ENCODE assay signal across 24 cellular contexts in the genomic region with DNA sequence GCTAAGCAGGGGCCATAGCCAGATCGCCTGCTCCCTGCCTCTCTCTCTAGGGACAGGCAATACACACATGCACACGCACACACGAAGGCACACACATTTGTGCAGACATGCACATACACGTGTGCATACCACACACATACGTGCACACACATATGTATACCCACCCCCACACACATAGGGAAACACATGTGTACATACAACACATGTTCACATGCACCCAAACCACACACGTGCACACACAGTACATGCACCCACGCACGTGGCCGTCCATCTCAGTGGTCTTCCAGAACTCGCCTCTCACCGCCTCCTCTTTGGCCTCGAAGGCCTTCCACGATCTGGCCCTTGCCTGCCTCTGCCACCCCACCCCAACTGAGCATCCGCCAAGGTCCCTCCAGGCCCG. TPM values are rescaled to one million over a fixed set of nuclear protein-coding genes. Genes with fewer than 3 reads are reported as not detected.
A peak's percentile ranks its signal among the peaks of the same experiment; 100 is the strongest.
DNase-seq lines count a peak whose midpoint lies in the region; ATAC-seq, FAIRE-seq and TF ChIP-seq lines count a peak whose summit lies in the region.
"Had no signal": no experiment of that assay in that cellular context is flagged by ENCODE, and none has a peak within 500 bp of the region (broad histone marks: within the 10 kb centered on the region; RNA-seq: fewer than 3 reads in every experiment).

No MANE protein-coding gene starts in this region.

- no peak for DNase-seq in activated naive CD4-positive, alpha-beta T cell treated with anti-CD3 and anti-CD28 coated beads, Interleukin-2, amount 10 ng/mL, durations not matched to agents 7 days and 5 days
- DNase-seq in activated naive CD4-positive, alpha-beta T cell treated with anti-CD3 and anti-CD28 coated beads, Interleukin-2, amount 50 U/mL, for 16 hours: no peak
- DNase-seq in GM12891 (ENCODE audit: insufficient read length, low spot score) (no peak), Kasumi-1 (lab: John Stamatoyannopoulos, UW) (no peak), cerebellar nuclear complex (lab: John Stamatoyannopoulos, UW) (no peak)
- DNase-seq in stimulated activated effector memory CD8-positive, alpha-beta T cell treated with anti-CD3 and anti-CD28 coated beads, Interleukin-12 subunit alpha, Interleukin-12 subunit beta, amount 100 ng/mL, for 72 hours (ENCODE audit: low spot score in 2 of 2): no peak
- no peak for DNase-seq in stimulated activated CD4-positive, alpha-beta T cell treated with anti-CD3 and anti-CD28 coated beads, Interleukin-12 subunit alpha, Interleukin-12 subunit beta, amount 100 ng/mL, for 4 hours
- DNase-seq: CD8-positive, alpha-beta T cell; DMS79; EL; GDM1; GOT3; NCI-H1092; NCI-H1417 treated with DMSO at 0.1 percent for 48 hours; NCI-H2081; NCI-H2227 treated with DMSO at 0.1 percent for 48 hours; NCI-H526 treated with DMSO at 0.1 percent for 48 hours; OCI-M1; Peyer's patch; SIG-M5 had no signal

- H3K4me3 Mint-ChIP-seq in activated naive CD4-positive, alpha-beta T cell treated with anti-CD3 and anti-CD28 coated beads, Interleukin-2, amount 10 ng/mL, durations not matched to agents 7 days and 5 days: no peak overlapping the region
- peak overlapping the region in 1 of 5 experiments; percentile 28 for H3K4me3 Mint-ChIP-seq in brain
- H3K4me3 Mint-ChIP-seq in stimulated activated effector memory CD8-positive, alpha-beta T cell treated with anti-CD3 and anti-CD28 coated beads, Interleukin-12 subunit alpha, Interleukin-12 subunit beta, amount 100 ng/mL, for 72 hours: no peak overlapping the region
- H3K4me3 Mint-ChIP-seq: CD8-positive, alpha-beta T cell; IgD-negative memory B cell had no signal

- TF ChIP-seq CTCF in brain (conservative IDR thresholded peaks at IDR 0.05): no peak

- peak overlapping the region; percentile 20 for H3K27ac Mint-ChIP-seq in activated naive CD4-positive, alpha-beta T cell treated with anti-CD3 and anti-CD28 coated beads, Interleukin-2, amount 10 ng/mL, durations not matched to agents 7 days and 5 days
- H3K27ac Mint-ChIP-seq in brain: peak overlapping the region in 4 of 5 experiments; percentile 27 to 72 (median 46)
- H3K27ac Mint-ChIP-seq in stimulated activated effector memory CD8-positive, alpha-beta T cell treated with anti-CD3 and anti-CD28 coated beads, Interleukin-12 subunit alpha, Interleukin-12 subunit beta, amount 100 ng/mL, for 72 hours: peak overlapping the region; percentile 17
- H3K27ac Mint-ChIP-seq: CD8-positive, alpha-beta T cell had no signal

- no peaks in the 10 kb centered on the region for H3K36me3 Mint-ChIP-seq in activated naive CD4-positive, alpha-beta T cell treated with anti-CD3 and anti-CD28 coated beads, Interleukin-2, amount 10 ng/mL, durations not matched to agents 7 days and 5 days
- H3K36me3 Mint-ChIP-seq in brain: no peaks in the 10 kb centered on the region
- H3K36me3 Mint-ChIP-seq in stimulated activated effector memory CD8-positive, alpha-beta T cell treated with anti-CD3 and anti-CD28 coated beads, Interleukin-12 subunit alpha, Interleukin-12 subunit beta, amount 100 ng/mL, for 72 hours: no peaks in the 10 kb centered on the region
- H3K36me3 Mint-ChIP-seq: CD8-positive, alpha-beta T cell; IgD-negative memory B cell had no signal

- no peak for ATAC-seq in stimulated activated effector memory CD8-positive, alpha-beta T cell treated with anti-CD3 and anti-CD28 coated beads, Interleukin-12 subunit alpha, Interleukin-12 subunit beta, amount 100 ng/mL, for 72 hours
- ATAC-seq: CD8-positive, alpha-beta T cell; GM12878; HCT116 had no signal

- no peaks in the 10 kb centered on the region for H3K9me3 Mint-ChIP-seq in activated naive CD4-positive, alpha-beta T cell treated with anti-CD3 and anti-CD28 coated beads, Interleukin-2, amount 10 ng/mL, durations not matched to agents 7 days and 5 days
- H3K9me3 Mint-ChIP-seq in brain: peaks cover 0 to 3% (median 0%) of the 10 kb centered on the region in 5 experiments
- H3K9me3 Mint-ChIP-seq in stimulated activated effector memory CD8-positive, alpha-beta T cell treated with anti-CD3 and anti-CD28 coated beads, Interleukin-12 subunit alpha, Interleukin-12 subunit beta, amount 100 ng/mL, for 72 hours: no peaks in the 10 kb centered on the region
- H3K9me3 Mint-ChIP-seq: CD8-positive, alpha-beta T cell; IgD-negative memory B cell had no signal

- FAIRE-seq in GM12891 (lab: Jason Lieb, UNC): peak; percentile 74
- FAIRE-seq: GM12878 had no signal

- peaks cover 36% of the 10 kb centered on the region for H3K27me3 Mint-ChIP-seq in activated naive CD4-positive, alpha-beta T cell treated with anti-CD3 and anti-CD28 coated beads, Interleukin-2, amount 10 ng/mL, durations not matched to agents 7 days and 5 days
- peaks cover 7% of the 10 kb centered on the region for H3K27me3 Mint-ChIP-seq in brain

- no peak for TF ChIP-seq POLR2A in GM12891 (IDR thresholded peaks at IDR 0.05; ENCODE audit: low read depth, low read length)

- CTCF ChIA-PET in activated naive CD4-positive, alpha-beta T cell treated with anti-CD3 and anti-CD28 coated beads, Interleukin-2, amount 10 ng/mL, durations not matched to agents 7 days and 5 days (lab: Charles Lee): no interaction called here

- H3K4me1 Mint-ChIP-seq in activated naive CD4-positive, alpha-beta T cell treated with anti-CD3 and anti-CD28 coated beads, Interleukin-2, amount 10 ng/mL, durations not matched to agents 7 days and 5 days: no peaks in the 10 kb centered on the region
- H3K4me1 Mint-ChIP-seq in brain: peaks cover 35% of the 10 kb centered on the region
- peaks cover 15% of the 10 kb centered on the region for H3K4me1 Mint-ChIP-seq in stimulated activated effector memory CD8-positive, alpha-beta T cell treated with anti-CD3 and anti-CD28 coated beads, Interleukin-12 subunit alpha, Interleukin-12 subunit beta, amount 100 ng/mL, for 72 hours

TF ChIP-seq in GM12891, 5 proteins besides CTCF, POLR2A, EP300 and RAD21:
- TF ChIP-seq SPI1 (IDR thresholded peaks at IDR 0.05; ENCODE audit: low read depth, low read length) (no peak), PAX5 (IDR thresholded peaks at IDR 0.05; ENCODE audit: insufficient read depth, low read length, severe bottlenecking) (no peak), TAF1 (IDR thresholded peaks at IDR 0.05; ENCODE audit: low read depth, low read length) (no peak), POU2F2 (IDR thresholded peaks at IDR 0.05; ENCODE audit: low read depth, low read length) (no peak), POLR2AphosphoS5 (IDR thresholded peaks at IDR 0.05; ENCODE audit: low read depth, low read length) (no peak)

RNA-seq across cellular contexts. Expression of a gene that starts 25.3 kb away (rescaled TPM):
- polyA plus RNA-seq in GM12891 (2012; ENCODE audit: low read depth, missing spikeins): 11.2 TPM
- 39.1 TPM for polyA plus RNA-seq in brain (ENCODE audit: insufficient read depth, low read depth, low replicate concordance)

RNA-seq across cellular contexts. Expression of a gene that starts 38.5 kb away (rescaled TPM):
- polyA plus RNA-seq in GM12891 (2012; ENCODE audit: low read depth, missing spikeins): 0.51 TPM
- polyA plus RNA-seq in brain (ENCODE audit: insufficient read depth, low read depth, low replicate concordance): 5.5 TPM

RNA-seq across cellular contexts. Expression of a gene that starts 46.0 kb away (rescaled TPM):
- polyA plus RNA-seq in GM12891 (2012; ENCODE audit: low read depth, missing spikeins): 68.7 TPM
- polyA plus RNA-seq in brain (ENCODE audit: insufficient read depth, low read depth, low replicate concordance): 122 TPM

RNA-seq across cellular contexts. Expression of a gene that starts 46.3 kb away (rescaled TPM):
- polyA plus RNA-seq in GM12891 (2012; ENCODE audit: low read depth, missing spikeins): 2.5 TPM
- 15.4 TPM for polyA plus RNA-seq in brain (ENCODE audit: insufficient read depth, low read depth, low replicate concordance)
